In genomic region chr7:118183586-118184391, GRCh38 we compare ENCODE assay signal across 1 cellular context.
TF ChIP-seq lines count a peak whose summit lies in the region.

Gene LSM8 (plus strand): TSS chr7:118184164. CDS start chr7:118184224, 60 bp downstream.

TF ChIP-seq in HepG2, 621 proteins besides CTCF, POLR2A, EP300 and RAD21 (continued from another document and continues in another):
- TF ChIP-seq KIAA2018 (CRISPR knock-in tag; IDR thresholded peaks at IDR 0.05; ENCODE audit: borderline replicate concordance) (no peak), ZNF318 (CRISPR knock-in tag; IDR thresholded peaks at IDR 0.05) (no peak), CEBPG (CRISPR knock-in tag; IDR thresholded peaks at IDR 0.05) (no peak), MXD1 (CRISPR knock-in tag; IDR thresholded peaks at IDR 0.05) (peak; percentile 67; the same call in 1 of the 2 replicates), SRSF9 (IDR thresholded peaks at IDR 0.05; ENCODE audit: borderline replicate concordance, insufficient read depth, low read depth, low read length, poor library complexity, severe bottlenecking) (no peak), KDM5A (IDR thresholded peaks at IDR 0.05; ENCODE audit: borderline replicate concordance, low read length) (peak; percentile 48), RBAK (CRISPR knock-in tag; IDR thresholded peaks at IDR 0.05) (no peak), GZF1 (CRISPR knock-in tag; IDR thresholded peaks at IDR 0.05) (no peak), CCDC6 (CRISPR knock-in tag; IDR thresholded peaks at IDR 0.05) (peak; percentile 38), GATAD2A (CRISPR knock-in tag; IDR thresholded peaks at IDR 0.05) (peak; percentile 9; the same call in 1 of the 2 replicates), HOXD1 (CRISPR knock-in tag; IDR thresholded peaks at IDR 0.05) (no peak), HMGXB3 (CRISPR knock-in tag; IDR thresholded peaks at IDR 0.05; ENCODE audit: borderline replicate concordance) (no peak), MAFG (CRISPR knock-in tag; IDR thresholded peaks at IDR 0.05) (no peak), SMAD9 (CRISPR knock-in tag; IDR thresholded peaks at IDR 0.05) (no peak), DMAP1 (CRISPR knock-in tag; IDR thresholded peaks at IDR 0.05) (peak; percentile 87), ZNF205 (CRISPR knock-in tag; IDR thresholded peaks at IDR 0.05) (peak; percentile 62; the same call in 1 of the 2 replicates), ASH2L (IDR thresholded peaks at IDR 0.05; ENCODE audit: insufficient read length, low read depth, low read length) (peak; percentile 96), BATF2 (CRISPR knock-in tag; IDR thresholded peaks at IDR 0.05) (no peak), NONO (IDR thresholded peaks at IDR 0.05) (no peak), NONO (CRISPR knock-in tag; conservative IDR thresholded peaks at IDR 0.05) (0 out of 2 replicates have a peak, but pooled peaks have one; percentile 42), CSRNP2 (CRISPR knock-in tag; conservative IDR thresholded peaks at IDR 0.05; ENCODE audit: low read depth) (no peak), ZNF710 (CRISPR knock-in tag; IDR thresholded peaks at IDR 0.05; ENCODE audit: borderline replicate concordance) (no peak)
